ENCODE assay signal across 15 cellular contexts in the genomic region with DNA sequence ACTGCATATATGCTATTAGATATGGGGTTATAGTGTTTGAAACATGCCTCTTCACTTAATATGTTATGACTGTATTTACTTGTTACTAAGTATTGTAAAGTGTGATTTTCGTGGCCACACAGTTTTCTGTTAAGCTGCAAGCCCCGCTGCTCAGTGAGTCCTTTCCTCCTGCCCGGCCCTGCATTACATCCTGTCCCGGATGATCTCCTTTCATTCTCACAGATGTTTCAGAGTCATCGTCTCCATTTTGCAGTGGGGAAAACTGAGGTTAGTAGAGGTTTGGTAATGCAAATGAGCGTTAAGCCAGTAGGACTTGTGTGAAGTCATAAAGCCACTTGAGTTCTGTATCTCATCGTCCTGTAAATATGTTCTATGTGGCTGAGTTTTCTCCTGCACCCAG.
DNase-seq lines count a peak whose midpoint lies in the region; ATAC-seq and TF ChIP-seq lines count a peak whose summit lies in the region.
"Had no signal": no experiment of that assay in that cellular context is flagged by ENCODE, and none has a peak within 500 bp of the region (broad histone marks: within the 10 kb centered on the region; RNA-seq: fewer than 3 reads in every experiment).

No MANE protein-coding gene starts in this region.

- no peaks in the 10 kb centered on the region for H3K9me2 ChIP-seq in MM.1S (replicated peaks; ENCODE audit: insufficient read depth, low read length)

- H3K4me1 ChIP-seq in MM.1S (ENCODE audit: low read length) (peaks cover 56% of the 10 kb centered on the region), mesenchymal stem cell (ENCODE audit: control insufficient read depth, insufficient read depth, low read depth, low read length) (no peaks in the 10 kb centered on the region)

- no peak overlapping the region for H2BK12ac ChIP-seq in mesenchymal stem cell (ENCODE audit: low read length in 2 of 2)

- no peak overlapping the region for H4K91ac ChIP-seq in mesenchymal stem cell (ENCODE audit: low read length)

- H3F3A ChIP-seq in MM.1S (ENCODE audit: insufficient read depth, low read length), result peaks cover 29% of the 10 kb centered on the region

- H3K79me1 ChIP-seq in mesenchymal stem cell (replicated peaks; ENCODE audit: low read length, poor library complexity, severe bottlenecking), result no peaks in the 10 kb centered on the region

- H3K9me3 ChIP-seq in MM.1S (replicated peaks; ENCODE audit: insufficient read depth, low read length), result no peaks in the 10 kb centered on the region
- H3K9me3 ChIP-seq in mesenchymal stem cell (ENCODE audit: control insufficient read depth, low read length), result no peaks in the 10 kb centered on the region
- H3K9me3 ChIP-seq: mucosa of descending colon, thoracic aorta had no signal

- H2AFZ ChIP-seq in MM.1S (ENCODE audit: low read length), result peak overlapping the region; percentile 17
- no peak overlapping the region for H2AFZ ChIP-seq in mesenchymal stem cell (ENCODE audit: low read depth, low read length)

- peak overlapping the region; percentile 91 for H3K27ac ChIP-seq in MM.1S (ENCODE audit: low read length)
- H3K27ac ChIP-seq in mesenchymal stem cell (ENCODE audit: low read length, poor library complexity, severe bottlenecking), result no peak overlapping the region
- H3K27ac ChIP-seq: brain microvascular endothelial cell, epithelial cell of prostate, thoracic aorta had no signal

- H4K8ac ChIP-seq in mesenchymal stem cell (ENCODE audit: low read length), result no peak overlapping the region

- H3K4ac ChIP-seq in mesenchymal stem cell (ENCODE audit: low read depth in 1 of 2, low read length in 2 of 2), result no peak overlapping the region

- no peak overlapping the region for H2BK120ac ChIP-seq in mesenchymal stem cell (ENCODE audit: low read depth, low read length)

- H3K79me2 ChIP-seq in MM.1S (ENCODE audit: low read length), result no peaks in the 10 kb centered on the region

- H2BK15ac ChIP-seq in mesenchymal stem cell (ENCODE audit: low read depth, poor library complexity, severe bottlenecking), result no peak overlapping the region

- peak overlapping the region; percentile 38 for H3K4me3 ChIP-seq in MM.1S (ENCODE audit: low read length)
- H3K4me3 ChIP-seq in mesenchymal stem cell (ENCODE audit: insufficient read depth in 1 of 2, low read depth in 1 of 2, low read length in 2 of 2), result no peak overlapping the region
- H3K4me3 ChIP-seq: mucosa of descending colon, thoracic aorta had no signal

- H3K18ac ChIP-seq in mesenchymal stem cell (ENCODE audit: low read depth in 1 of 2, low read length in 2 of 2), result no peak overlapping the region

- H3K4me2 ChIP-seq in MM.1S (ENCODE audit: low read depth, low read length) (peak overlapping the region; percentile 79), mesenchymal stem cell (ENCODE audit: low read length, poor library complexity, severe bottlenecking) (no peak overlapping the region)

- no peak overlapping the region for H2BK5ac ChIP-seq in mesenchymal stem cell (ENCODE audit: low read depth, low read length, poor library complexity, severe bottlenecking)

- H4K20me1 ChIP-seq in MM.1S (ENCODE audit: insufficient read depth, low read length), result no peaks in the 10 kb centered on the region

- TF ChIP-seq CTCF in MM.1S (IDR thresholded peaks at IDR 0.05; ENCODE audit: low read length), result no peak

- DNase-seq in MM.1S (peak; percentile 53), putamen (ENCODE audit: low spot score) (no peak), NCI-H524 treated with DMSO at 0.1 percent for 48 hours (lab: John Stamatoyannopoulos, UW) (no peak), NCI-H510A treated with DMSO at 0.1 percent for 48 hours (lab: John Stamatoyannopoulos, UW) (no peak), mesenchymal stem cell (no peak)
- DNase-seq: activated CD4-positive, alpha-beta T cell treated with anti-CD3 and anti-CD28 coated beads for 36 hours; brain microvascular endothelial cell; mucosa of descending colon; NCI-H1436 treated with DMSO at 0.1 percent for 48 hours; right cardiac atrium had no signal

- H3K27me3 ChIP-seq in MM.1S (replicated peaks; ENCODE audit: insufficient read depth, low read length) (no peaks in the 10 kb centered on the region), mesenchymal stem cell (ENCODE audit: control insufficient read depth in 1 of 2, insufficient read depth in 1 of 2, low read length in 2 of 2) (peaks cover 6 to 14% of the 10 kb centered on the region in 2 experiments)
- H3K27me3 ChIP-seq: brain microvascular endothelial cell had no signal

- no peak overlapping the region for H3K23ac ChIP-seq in mesenchymal stem cell (ENCODE audit: low read length in 2 of 2)

- H3K9ac ChIP-seq in MM.1S (ENCODE audit: low read length) (peak overlapping the region; percentile 63), mesenchymal stem cell (ENCODE audit: low read length) (no peak overlapping the region)

- no peaks in the 10 kb centered on the region for H3K36me3 ChIP-seq in MM.1S (replicated peaks; ENCODE audit: insufficient read depth, low read length)
- H3K36me3 ChIP-seq in mesenchymal stem cell (ENCODE audit: control insufficient read depth in 1 of 2, insufficient read depth in 2 of 2, low read depth in 1 of 2, low read length in 2 of 2), result no peaks in the 10 kb centered on the region
- H3K36me3 ChIP-seq: brain microvascular endothelial cell, thoracic aorta had no signal

- WGBS in mesenchymal stem cell, result 80% methylated on average over 7 of the region's 7 CpGs

- peak; percentile 44 for ATAC-seq in GM18499 (IDR thresholded peaks at IDR 0.05; ENCODE audit: insufficient read depth, unreplicated experiment)
- peak; percentile 67 for ATAC-seq in GM19455 (IDR thresholded peaks at IDR 0.05; ENCODE audit: unreplicated experiment)
- peak; percentile 59 for ATAC-seq in HG02884 (IDR thresholded peaks at IDR 0.05; ENCODE audit: unreplicated experiment)
- ATAC-seq: activated CD4-positive, alpha-beta T cell treated with anti-CD3 and anti-CD28 coated beads for 36 hours; mucosa of descending colon; right cardiac atrium had no signal

- H3K14ac ChIP-seq in mesenchymal stem cell (ENCODE audit: low read length in 2 of 2), result no peak overlapping the region

- no peak overlapping the region for H2AK5ac ChIP-seq in mesenchymal stem cell (ENCODE audit: low read length, severe bottlenecking)
